Comparison of ENCODE assay signal across 10 cellular contexts in the genomic region with DNA sequence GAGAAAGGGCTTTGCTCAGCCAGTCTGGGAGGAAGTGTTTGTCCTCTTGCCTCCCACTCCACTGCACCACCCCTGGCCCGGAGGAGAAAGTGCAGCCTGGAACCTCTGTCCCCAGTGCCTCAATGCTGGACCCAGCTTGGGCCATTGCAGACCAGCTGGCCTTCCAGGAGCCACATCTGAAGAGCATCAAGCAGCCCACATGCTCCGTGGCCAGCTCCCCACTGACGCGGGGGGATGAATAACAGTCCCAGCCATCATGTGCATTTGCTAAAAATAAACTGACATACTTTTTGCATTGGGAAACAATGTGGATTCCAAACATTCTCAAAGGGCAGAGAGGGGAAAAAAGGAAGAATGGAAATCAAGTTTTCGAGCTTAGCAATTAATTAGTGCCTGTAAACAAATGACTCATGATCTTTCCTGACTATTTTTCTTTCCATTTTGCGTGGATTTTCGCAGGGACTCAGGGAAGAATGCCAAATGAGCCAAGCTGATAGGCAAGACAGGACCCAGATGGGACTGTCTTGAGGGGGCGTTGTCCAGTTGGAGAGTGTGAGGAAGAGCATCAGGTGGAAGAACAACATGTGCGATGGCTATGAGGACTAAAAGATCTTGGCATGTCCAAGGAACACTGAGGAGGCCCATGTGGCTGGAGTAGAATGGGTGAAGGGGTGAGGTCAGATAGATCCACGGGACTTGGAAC. TPM values are rescaled to one million over a fixed set of nuclear protein-coding genes. Genes with fewer than 3 reads are reported as not detected.
A peak's percentile ranks its signal among the peaks of the same experiment; 100 is the strongest.
DNase-seq lines count a peak whose midpoint lies in the region; ATAC-seq, FAIRE-seq and TF ChIP-seq lines count a peak whose summit lies in the region.
"Had no signal": no experiment of that assay in that cellular context is flagged by ENCODE, and none has a peak within 500 bp of the region (broad histone marks: within the 10 kb centered on the region; RNA-seq: fewer than 3 reads in every experiment).

No MANE protein-coding gene starts in this region.

- H3K9me3 ChIP-seq in mucosa of descending colon: no peaks in the 10 kb centered on the region
- no peaks in the 10 kb centered on the region for H3K9me3 ChIP-seq in neuronal stem cell (replicated peaks in 1 of 2; ENCODE audit: control insufficient read depth in 2 of 2, insufficient read depth in 1 of 2, low read depth in 1 of 2, low read length in 2 of 2)

- POLR2A ChIA-PET in activated CD8-positive, alpha-beta T cell treated with anti-CD3 and anti-CD28 coated beads for 36 hours (lab: Charles Lee): no interaction called here
- POLR2A ChIA-PET in activated CD8-positive, alpha-beta T cell treated with anti-CD3 and anti-CD28 coated beads, Interleukin-2, amount 10 ng/mL, durations not matched to agents 7 days and 5 days (lab: Charles Lee): no interaction called here

- no CpG with 5 or more reads among the region's 10 CpGs for WGBS in neuronal stem cell (ENCODE audit: extremely low coverage in 2 of 2, insufficient read length in 2 of 2, insufficient replicate concordance in 1 of 2), 2 donors

- H3K36me3 ChIP-seq in mucosa of descending colon (ENCODE audit: low read depth): no peaks in the 10 kb centered on the region
- no peaks in the 10 kb centered on the region for H3K36me3 ChIP-seq in neuronal stem cell (replicated peaks in 1 of 2; ENCODE audit: control insufficient read depth in 2 of 2, insufficient read depth in 2 of 2, low read length in 2 of 2)

- H4K8ac ChIP-seq in neuronal stem cell (ENCODE audit: low read depth, low read length): no peak overlapping the region

- intact Hi-C loops in activated CD8-positive, alpha-beta T cell treated with anti-CD3 and anti-CD28 coated beads for 36 hours (cut with micrococcal nuclease): no loop called here
- intact Hi-C loops in mucosa of descending colon (cut with DNase I, micrococcal nuclease): no loop called here

- peaks cover 2% of the 10 kb centered on the region for H3K9me3 Mint-ChIP-seq in activated CD8-positive, alpha-beta T cell treated with anti-CD3 and anti-CD28 coated beads for 36 hours
- no peaks in the 10 kb centered on the region for H3K9me3 Mint-ChIP-seq in activated CD8-positive, alpha-beta T cell treated with anti-CD3 and anti-CD28 coated beads, Interleukin-2, amount 10 ng/mL, durations not matched to agents 7 days and 5 days (ENCODE audit: insufficient read depth)

- H3K4me3 Mint-ChIP-seq in activated CD8-positive, alpha-beta T cell treated with anti-CD3 and anti-CD28 coated beads for 36 hours: no peak overlapping the region
- H3K4me3 Mint-ChIP-seq in activated CD8-positive, alpha-beta T cell treated with anti-CD3 and anti-CD28 coated beads, Interleukin-2, amount 10 ng/mL, durations not matched to agents 7 days and 5 days: no peak overlapping the region
- H3K4me3 Mint-ChIP-seq: B cell, memory B cell had no signal

- no peak overlapping the region for H2BK120ac ChIP-seq in neuronal stem cell (ENCODE audit: low read depth, low read length)

- H3K27ac Mint-ChIP-seq in activated CD8-positive, alpha-beta T cell treated with anti-CD3 and anti-CD28 coated beads for 36 hours: no peak overlapping the region
- H3K27ac Mint-ChIP-seq in activated CD8-positive, alpha-beta T cell treated with anti-CD3 and anti-CD28 coated beads, Interleukin-2, amount 10 ng/mL, durations not matched to agents 7 days and 5 days: no peak overlapping the region
- H3K27ac Mint-ChIP-seq: B cell, memory B cell had no signal

- no peak overlapping the region for H3K4me3 ChIP-seq in mucosa of descending colon
- H3K4me3 ChIP-seq in neuronal stem cell (ENCODE audit: low read length in 2 of 2): no peak overlapping the region

- no peak overlapping the region for H3K23ac ChIP-seq in neuronal stem cell (ENCODE audit: low read depth, low read length, poor library complexity)

- H3K27me3 Mint-ChIP-seq in activated CD8-positive, alpha-beta T cell treated with anti-CD3 and anti-CD28 coated beads for 36 hours: no peaks in the 10 kb centered on the region
- no peaks in the 10 kb centered on the region for H3K27me3 Mint-ChIP-seq in activated CD8-positive, alpha-beta T cell treated with anti-CD3 and anti-CD28 coated beads, Interleukin-2, amount 10 ng/mL, durations not matched to agents 7 days and 5 days (ENCODE audit: low read depth)

- H3K4me1 Mint-ChIP-seq in activated CD8-positive, alpha-beta T cell treated with anti-CD3 and anti-CD28 coated beads for 36 hours (ENCODE audit: low read depth): peaks cover 18% of the 10 kb centered on the region
- H3K4me1 Mint-ChIP-seq in activated CD8-positive, alpha-beta T cell treated with anti-CD3 and anti-CD28 coated beads, Interleukin-2, amount 10 ng/mL, durations not matched to agents 7 days and 5 days (ENCODE audit: low read depth): peaks cover 25% of the 10 kb centered on the region
- H3K4me1 Mint-ChIP-seq: B cell had no signal

- ATAC-seq in activated CD8-positive, alpha-beta T cell treated with anti-CD3 and anti-CD28 coated beads for 36 hours: no peak
- no peak for ATAC-seq in activated CD8-positive, alpha-beta T cell treated with anti-CD3 and anti-CD28 coated beads, Interleukin-2, amount 10 ng/mL, durations not matched to agents 7 days and 5 days
- ATAC-seq in mucosa of descending colon: peak; percentile 43

- H3K79me1 ChIP-seq in neuronal stem cell (ENCODE audit: low read depth, low read length): no peaks in the 10 kb centered on the region

- H3K14ac ChIP-seq in neuronal stem cell (ENCODE audit: low read length): no peak overlapping the region

- H2BK12ac ChIP-seq in neuronal stem cell (ENCODE audit: low read length): no peak overlapping the region

- no peak overlapping the region for H3K4ac ChIP-seq in neuronal stem cell (ENCODE audit: low read length)

- H3K27me3 ChIP-seq in neuronal stem cell (ENCODE audit: control insufficient read depth in 3 of 3, insufficient read depth in 3 of 3, low read depth in 1 of 3, low read length in 3 of 3): peaks cover 0 to 10% (median 1%) of the 10 kb centered on the region in 3 experiments

- H2AK5ac ChIP-seq in neuronal stem cell (ENCODE audit: low read depth, low read length): no peak overlapping the region

- peak; percentile 20 for DNase-seq in activated CD8-positive, alpha-beta T cell treated with anti-CD3 and anti-CD28 coated beads for 36 hours
- DNase-seq in activated CD8-positive, alpha-beta T cell treated with anti-CD3 and anti-CD28 coated beads, Interleukin-2, amount 10 ng/mL, durations not matched to agents 7 days and 5 days: no peak
- peak in 2 of 3 donors; percentile 44 to 54 for DNase-seq in mucosa of descending colon
- DNase-seq in neuronal stem cell (ENCODE audit: low spot score): no peak
- no peak for DNase-seq in NCI-H2196 (lab: John Stamatoyannopoulos, UW; ENCODE audit: unreplicated experiment)
- DNase-seq in T-helper 1 cell: no peak
- DNase-seq in GM10266 (ENCODE audit: extremely low spot score): no peak

- no peak overlapping the region for H2BK15ac ChIP-seq in neuronal stem cell (ENCODE audit: low read length)

- TF ChIP-seq CTCF in activated CD8-positive, alpha-beta T cell treated with anti-CD3 and anti-CD28 coated beads for 36 hours (IDR thresholded peaks at IDR 0.05): no peak
- TF ChIP-seq CTCF in mucosa of descending colon (IDR thresholded peaks at IDR 0.05): no peak
- no peak for TF ChIP-seq CTCF in GM10266 (IDR thresholded peaks at IDR 0.05; ENCODE audit: control insufficient read depth, insufficient read depth, low read depth, missing control alignments)

- no peak overlapping the region for H2BK5ac ChIP-seq in neuronal stem cell (ENCODE audit: low read length)

- H3K9ac ChIP-seq in neuronal stem cell (ENCODE audit: low read depth, low read length, poor library complexity): no peak overlapping the region

- CTCF ChIA-PET in activated CD8-positive, alpha-beta T cell treated with anti-CD3 and anti-CD28 coated beads for 36 hours (lab: Charles Lee): no interaction called here
- CTCF ChIA-PET in activated CD8-positive, alpha-beta T cell treated with anti-CD3 and anti-CD28 coated beads, Interleukin-2, amount 10 ng/mL, durations not matched to agents 7 days and 5 days (lab: Charles Lee): no interaction called here

- H3K27ac ChIP-seq in neuronal stem cell (replicated peaks; ENCODE audit: low read length): no peak overlapping the region

- no peak overlapping the region for H3K18ac ChIP-seq in neuronal stem cell (ENCODE audit: low read length)

- H2AFZ ChIP-seq in neuronal stem cell (ENCODE audit: low read length): no peak overlapping the region

- H3K4me1 ChIP-seq in mucosa of descending colon (ENCODE audit: low read depth) (no peaks in the 10 kb centered on the region), neuronal stem cell (ENCODE audit: control insufficient read depth in 2 of 2, insufficient read depth in 1 of 2, low read depth in 1 of 2, low read length in 2 of 2) (no peaks in the 10 kb centered on the region)

- no peaks in the 10 kb centered on the region for H3K36me3 Mint-ChIP-seq in activated CD8-positive, alpha-beta T cell treated with anti-CD3 and anti-CD28 coated beads for 36 hours (ENCODE audit: low read depth)
- no peaks in the 10 kb centered on the region for H3K36me3 Mint-ChIP-seq in activated CD8-positive, alpha-beta T cell treated with anti-CD3 and anti-CD28 coated beads, Interleukin-2, amount 10 ng/mL, durations not matched to agents 7 days and 5 days (ENCODE audit: low read depth)
- H3K36me3 Mint-ChIP-seq: memory B cell had no signal

- no peak overlapping the region for H4K91ac ChIP-seq in neuronal stem cell (ENCODE audit: low read depth, low read length, poor library complexity)

- no peak overlapping the region for H3K4me2 ChIP-seq in neuronal stem cell (ENCODE audit: insufficient read depth, low read length, poor library complexity, severe bottlenecking)

- peak; percentile 97 for FAIRE-seq in endometrium (lab: Jason Lieb, UNC)

RNA-seq across cellular contexts. Expression of gene CEBPB, which starts 34.1 kb away (rescaled TPM):
- total RNA-seq in activated CD8-positive, alpha-beta T cell treated with anti-CD3 and anti-CD28 coated beads for 36 hours: 10 to 100 TPM; 27.2 to 28.4 TPM
- 10 to 100 TPM; 28.8 to 32.0 TPM for total RNA-seq in activated CD8-positive, alpha-beta T cell treated with anti-CD3 and anti-CD28 coated beads, Interleukin-2, amount 10 ng/mL, durations not matched to agents 7 days and 5 days
- 10 to 100 TPM; 20.2 to 86.7 (median 41.3) TPM for total RNA-seq in mucosa of descending colon
- polyA plus RNA-seq in neuronal stem cell (2013, experiment 1 of 2): 3.2 TPM
- polyA plus RNA-seq in neuronal stem cell (2013, experiment 2 of 2): 3.2 TPM

Comparison
In these comparisons a context has a peak if more than half of its experiments do, and no peak if none do; other contexts are left out.
1. DNase-seq: peak in activated CD8-positive, alpha-beta T cell treated with anti-CD3 and anti-CD28 coated beads for 36 hours (single experiment) and mucosa of descending colon (2 of 3); none in activated CD8-positive, alpha-beta T cell treated with anti-CD3 and anti-CD28 coated beads, Interleukin-2, amount 10 ng/mL, durations not matched to agents 7 days and 5 days (single experiment), neuronal stem cell (single experiment), NCI-H2196 (single experiment), T-helper 1 cell (0 of 5) and GM10266 (single experiment).